Comparison of ENCODE assay signal across 14 cellular contexts in genomic region chr22:28344893-28345292, GRCh38.
"Had no signal": no experiment of that assay in that cellular context is flagged by ENCODE, and none has a peak within 500 bp of the region (broad histone marks: within the 10 kb centered on the region; RNA-seq: fewer than 3 reads in every experiment).

No MANE protein-coding gene starts in this region.

- DNase-seq: activated CD4-positive, alpha-beta memory T cell treated with anti-CD3 and anti-CD28 coated beads for 36 hours; activated gamma-delta T cell treated with Interleukin-2 at 50 U/mL for 16 hours; activated naive CD8-positive, alpha-beta T cell treated with anti-CD3 and anti-CD28 coated beads, Interleukin-2, amount 10 ng/mL, durations not matched to agents 7 days and 5 days; activated T-cell treated with anti-CD3 and anti-CD28 coated beads, Interleukin-2, amount 50 U/mL, for 48 hours; aorta; kidney glomerular epithelial cell; stimulated activated CD4-positive, alpha-beta T cell treated with anti-CD3 and anti-CD28 coated beads, Interleukin-4, amount 100 ng/mL, for 1 hour; stimulated activated CD8-positive, alpha-beta memory T cell treated with anti-CD3 and anti-CD28 coated beads, Interleukin-4, amount 100 ng/mL, for 48 hours; stimulated activated naive CD8-positive, alpha-beta T cell treated with anti-CD3 and anti-CD28 coated beads, Interleukin-15, Interleukin-2, amounts not matched to agents 100 U/mL and 50 U/mL, for 24 hours; T1000 had no signal

- H3K27ac ChIP-seq: hepatocyte, VCaP had no signal

- H2AFZ ChIP-seq: hepatocyte had no signal

- ATAC-seq: natural killer cell treated with Interleukin-12 subunit alpha and Interleukin-12 subunit beta and Interleukin-15 and Interleukin-18, amount 100 ng/mL, for 72 hours; stimulated activated naive CD8-positive, alpha-beta T cell treated with anti-CD3 and anti-CD28 coated beads, Interleukin-15, Interleukin-2, amounts not matched to agents 100 U/mL and 50 U/mL, for 24 hours had no signal

- H3K4me1 ChIP-seq: testis had no signal

- H3K4me3 ChIP-seq: hepatocyte, testis had no signal

- H3K9me3 ChIP-seq: testis had no signal

- H3K27me3 ChIP-seq: hepatocyte, testis had no signal

- H3K4me2 ChIP-seq: hepatocyte had no signal
